Comparison of ENCODE assay signal across 23 cellular contexts in the genomic region with DNA sequence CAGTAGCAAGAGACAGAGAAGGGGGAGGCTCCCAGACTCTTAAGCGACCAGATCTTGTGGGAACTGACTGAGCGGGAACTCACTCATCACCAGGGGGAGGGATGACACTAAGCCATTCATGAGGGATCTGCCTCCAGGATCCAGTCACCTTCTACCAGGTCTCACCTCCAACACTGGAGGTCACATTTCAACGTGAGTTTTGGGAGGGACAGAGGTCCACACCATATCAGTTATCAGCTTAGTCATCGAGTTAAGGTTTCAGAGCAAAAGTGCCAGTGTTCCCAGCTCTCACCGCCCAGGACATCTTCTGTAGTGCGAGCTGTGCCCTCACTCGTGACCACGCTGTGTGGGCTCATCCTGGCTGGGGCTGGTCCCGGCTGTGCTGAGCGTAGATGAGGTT.
"Had no signal": no experiment of that assay in that cellular context is flagged by ENCODE, and none has a peak within 500 bp of the region (broad histone marks: within the 10 kb centered on the region; RNA-seq: fewer than 3 reads in every experiment).

No MANE protein-coding gene starts in this region.

- ATAC-seq: activated naive CD4-positive, alpha-beta T cell treated with anti-CD3 and anti-CD28 coated beads, Interleukin-2, amount 50 U/mL, for 72 hours; body of pancreas; lower lobe of right lung; T-cell had no signal

- DNase-seq: activated CD4-positive, alpha-beta T cell treated with anti-CD3 and anti-CD28 coated beads, Interleukin-2, amount 50 U/mL, for 1 hour; activated gamma-delta T cell treated with Interleukin-2 at 50 U/mL for 16 hours; activated T-cell treated with anti-CD3 and anti-CD28 coated beads, Interleukin-2, amount 50 U/mL, for 48 hours; amygdala; body of pancreas; caudate nucleus; foreskin melanocyte; glutamatergic neuron; hippocampal formation; lower lobe of right lung; nucleus accumbens; Right ventricle myocardium superior; stimulated activated CD4-positive, alpha-beta T cell treated with anti-CD3 and anti-CD28 coated beads, Interleukin-12 subunit alpha, Interleukin-12 subunit beta, amount 100 ng/mL, for 4 hours; T-cell; T1000; thyroid gland; uterus had no signal

- H3K9me3 ChIP-seq: body of pancreas, lower lobe of right lung, right atrium auricular region, thyroid gland, uterus had no signal

- H3K9me3 Mint-ChIP-seq: activated naive CD4-positive, alpha-beta T cell treated with anti-CD3 and anti-CD28 coated beads, Interleukin-2, amount 50 U/mL, for 72 hours; natural killer cell treated with Interleukin-12 subunit alpha and Interleukin-12 subunit beta and Interleukin-15 and Interleukin-18, amount 100 ng/mL, for 72 hours; T-cell had no signal

- H3K27me3 Mint-ChIP-seq: natural killer cell treated with Interleukin-12 subunit alpha and Interleukin-12 subunit beta and Interleukin-15 and Interleukin-18, amount 100 ng/mL, for 72 hours; T-cell had no signal

- FAIRE-seq: colon, islet of Langerhans had no signal

- H3K4me1 Mint-ChIP-seq: T-cell had no signal

- H3K4me3 ChIP-seq: body of pancreas, lower lobe of right lung, right atrium auricular region, SK-N-MC, thyroid gland, uterus had no signal

- H3K27ac ChIP-seq: body of pancreas, lower lobe of right lung, right atrium auricular region, SK-N-MC, thyroid gland, uterus had no signal

- H3K36me3 ChIP-seq: uterus had no signal

- H3K4me3 Mint-ChIP-seq: natural killer cell treated with Interleukin-12 subunit alpha and Interleukin-12 subunit beta and Interleukin-15 and Interleukin-18, amount 100 ng/mL, for 72 hours; T-cell had no signal

- H3K4me1 ChIP-seq: body of pancreas, lower lobe of right lung, right atrium auricular region, thyroid gland, uterus had no signal

- H3K27ac Mint-ChIP-seq: natural killer cell treated with Interleukin-12 subunit alpha and Interleukin-12 subunit beta and Interleukin-15 and Interleukin-18, amount 100 ng/mL, for 72 hours had no signal

- H3K27me3 ChIP-seq: body of pancreas, right atrium auricular region, thyroid gland, uterus had no signal
